Comparison of ENCODE assay signal across 9 cellular contexts in the genomic region with DNA sequence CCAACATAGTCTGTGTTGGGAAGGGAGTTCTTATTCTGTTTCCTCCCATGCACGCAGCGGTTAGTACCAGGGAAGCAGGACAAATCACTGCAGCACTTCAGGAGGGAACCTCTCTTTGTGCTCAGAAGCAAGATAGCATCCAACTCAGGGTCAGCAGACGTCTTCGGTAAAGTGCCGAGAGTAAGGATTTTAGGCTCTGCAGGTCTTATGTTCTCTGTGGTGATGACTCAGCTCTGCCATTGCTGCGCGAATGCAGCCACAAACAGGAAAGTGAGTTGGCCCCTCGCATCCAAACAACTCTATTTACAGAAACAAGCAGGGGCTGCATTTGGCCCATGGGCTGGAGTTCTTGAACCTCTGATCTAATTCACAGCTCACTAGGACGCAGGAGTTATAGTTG.
DNase-seq lines count a peak whose midpoint lies in the region; ATAC-seq and TF ChIP-seq lines count a peak whose summit lies in the region.
"Had no signal": no experiment of that assay in that cellular context is flagged by ENCODE, and none has a peak within 500 bp of the region (broad histone marks: within the 10 kb centered on the region; RNA-seq: fewer than 3 reads in every experiment).

No MANE protein-coding gene starts in this region.

- no peaks in the 10 kb centered on the region for H3K36me3 ChIP-seq in HUES64 (ENCODE audit: insufficient read depth, low read length)
- no peaks in the 10 kb centered on the region for H3K36me3 ChIP-seq in smooth muscle cell (ENCODE audit: low read depth)

- H2AFZ ChIP-seq in smooth muscle cell (ENCODE audit: low read depth): no peak overlapping the region

- H3K27me3 ChIP-seq in HUES64 (ENCODE audit: insufficient read depth, low read length): peaks cover 45% of the 10 kb centered on the region
- H3K27me3 ChIP-seq in smooth muscle cell (ENCODE audit: low read depth): no peaks in the 10 kb centered on the region

- peak; percentile 47 for DNase-seq in activated CD4-positive, alpha-beta memory T cell treated with anti-CD3 and anti-CD28 coated beads for 36 hours
- DNase-seq in fibroblast of villous mesenchyme (ENCODE audit: low read depth) (peak; percentile 82), smooth muscle cell (lab: John Stamatoyannopoulos, UW; ENCODE audit: unreplicated experiment) (no peak), GOT3 (lab: John Stamatoyannopoulos, UW) (no peak), GM13977 (ENCODE audit: low spot score) (no peak), posterior cingulate gyrus (no peak)
- DNase-seq: activated naive CD8-positive, alpha-beta T cell treated with anti-CD3 and anti-CD28 coated beads, Interleukin-2, amount 10 ng/mL, durations not matched to agents 7 days and 5 days had no signal

- no peaks in the 10 kb centered on the region for H3K9me3 ChIP-seq in HUES64 (ENCODE audit: insufficient read depth, low read depth, low read length)
- no peaks in the 10 kb centered on the region for H3K9me3 ChIP-seq in smooth muscle cell (replicated peaks; ENCODE audit: low read depth)

- no peak overlapping the region for H3K4me3 ChIP-seq in HUES64 (ENCODE audit: low read length)
- no peak overlapping the region for H3K4me3 ChIP-seq in fibroblast of villous mesenchyme (ENCODE audit: low read depth, low read length)
- H3K4me3 ChIP-seq in smooth muscle cell: no peak overlapping the region

- H3K27ac Mint-ChIP-seq in activated CD4-positive, alpha-beta memory T cell treated with anti-CD3 and anti-CD28 coated beads for 36 hours: no peak overlapping the region
- H3K27ac Mint-ChIP-seq: activated naive CD8-positive, alpha-beta T cell treated with anti-CD3 and anti-CD28 coated beads, Interleukin-2, amount 10 ng/mL, durations not matched to agents 7 days and 5 days had no signal

- peak overlapping the region; percentile 0; the same call in 1 of the 2 replicates for H3K9ac ChIP-seq in HUES64 (ENCODE audit: low read depth, low read length)
- no peak overlapping the region for H3K9ac ChIP-seq in smooth muscle cell (ENCODE audit: low read depth)

- no peaks in the 10 kb centered on the region for H4K20me1 ChIP-seq in smooth muscle cell (ENCODE audit: low read depth)

- H3K27ac ChIP-seq in HUES64 (ENCODE audit: low read depth, low read length): no peak overlapping the region
- H3K27ac ChIP-seq in smooth muscle cell (ENCODE audit: low read depth): peak overlapping the region; percentile 65

- H3K4me2 ChIP-seq in smooth muscle cell: peak overlapping the region; percentile 52

- peaks cover 34% of the 10 kb centered on the region for H3K4me1 ChIP-seq in HUES64 (ENCODE audit: insufficient read depth, low read length)
- peaks cover 13% of the 10 kb centered on the region for H3K4me1 ChIP-seq in smooth muscle cell (ENCODE audit: low read depth)

- no peaks in the 10 kb centered on the region for H3K36me3 Mint-ChIP-seq in activated CD4-positive, alpha-beta memory T cell treated with anti-CD3 and anti-CD28 coated beads for 36 hours
- H3K36me3 Mint-ChIP-seq: activated naive CD8-positive, alpha-beta T cell treated with anti-CD3 and anti-CD28 coated beads, Interleukin-2, amount 10 ng/mL, durations not matched to agents 7 days and 5 days had no signal

- no peaks in the 10 kb centered on the region for H3K9me3 Mint-ChIP-seq in activated CD4-positive, alpha-beta memory T cell treated with anti-CD3 and anti-CD28 coated beads for 36 hours
- H3K9me3 Mint-ChIP-seq: activated naive CD8-positive, alpha-beta T cell treated with anti-CD3 and anti-CD28 coated beads, Interleukin-2, amount 10 ng/mL, durations not matched to agents 7 days and 5 days had no signal

- POLR2A ChIA-PET in activated CD4-positive, alpha-beta memory T cell treated with anti-CD3 and anti-CD28 coated beads for 36 hours (lab: Charles Lee): no interaction called here

- in situ Hi-C loops in GM13977 (cut with MboI; ENCODE audit: low pct_unique_long_range_greater_than_20kb, low sequenced_read_pairs, unreplicated experiment): loop anchor here (25.0 kb wide), 1 partner anchor 174 kb away; no protein-coding TSS in a partner anchor

- intact Hi-C loops in activated CD4-positive, alpha-beta memory T cell treated with anti-CD3 and anti-CD28 coated beads for 36 hours (cut with micrococcal nuclease): no loop called here
- intact Hi-C loops in posterior cingulate gyrus (cut with DNase I): no loop called here

- H3K4me1 Mint-ChIP-seq in activated CD4-positive, alpha-beta memory T cell treated with anti-CD3 and anti-CD28 coated beads for 36 hours (ENCODE audit: low read depth): peaks cover 6% of the 10 kb centered on the region

- 54% methylated on average over 9 of the region's 9 CpGs for WGBS in HUES64
- WGBS in smooth muscle cell (ENCODE audit: low lambda C conversion rate): 10% methylated on average over 9 of the region's 9 CpGs

- H3K79me2 ChIP-seq in smooth muscle cell (ENCODE audit: low read depth): no peaks in the 10 kb centered on the region

- no peak for ATAC-seq in GM21515 (IDR thresholded peaks at IDR 0.05; ENCODE audit: unreplicated experiment)

- CTCF ChIA-PET in activated CD4-positive, alpha-beta memory T cell treated with anti-CD3 and anti-CD28 coated beads for 36 hours (lab: Charles Lee): no interaction called here

- H3K4me3 Mint-ChIP-seq in activated CD4-positive, alpha-beta memory T cell treated with anti-CD3 and anti-CD28 coated beads for 36 hours: no peak overlapping the region
- H3K4me3 Mint-ChIP-seq: activated naive CD8-positive, alpha-beta T cell treated with anti-CD3 and anti-CD28 coated beads, Interleukin-2, amount 10 ng/mL, durations not matched to agents 7 days and 5 days had no signal

- H3K27me3 Mint-ChIP-seq in activated CD4-positive, alpha-beta memory T cell treated with anti-CD3 and anti-CD28 coated beads for 36 hours: peaks cover 15% of the 10 kb centered on the region

- H3F3A ChIP-seq in smooth muscle cell (ENCODE audit: low read depth): peaks cover 14% of the 10 kb centered on the region

- TF ChIP-seq CTCF in fibroblast of villous mesenchyme (IDR thresholded peaks at IDR 0.05; ENCODE audit: insufficient read depth, low read depth, low read length) (no peak), smooth muscle cell (IDR thresholded peaks at IDR 0.05; ENCODE audit: borderline replicate concordance, insufficient read depth, poor library complexity, severe bottlenecking) (no peak), GM13977 (IDR thresholded peaks at IDR 0.05; ENCODE audit: extremely low read depth, insufficient read depth, missing control alignments) (no peak)

Comparison
In these comparisons a context has a peak if more than half of its experiments do, and no peak if none do; other contexts are left out.
1. DNase-seq: peak in activated CD4-positive, alpha-beta memory T cell treated with anti-CD3 and anti-CD28 coated beads for 36 hours (single experiment) and fibroblast of villous mesenchyme (single experiment); none in smooth muscle cell (single experiment), GOT3 (single experiment), GM13977 (single experiment) and posterior cingulate gyrus (0 of 10).